15 cellular contexts compared by ENCODE assay signal in the genomic region with DNA sequence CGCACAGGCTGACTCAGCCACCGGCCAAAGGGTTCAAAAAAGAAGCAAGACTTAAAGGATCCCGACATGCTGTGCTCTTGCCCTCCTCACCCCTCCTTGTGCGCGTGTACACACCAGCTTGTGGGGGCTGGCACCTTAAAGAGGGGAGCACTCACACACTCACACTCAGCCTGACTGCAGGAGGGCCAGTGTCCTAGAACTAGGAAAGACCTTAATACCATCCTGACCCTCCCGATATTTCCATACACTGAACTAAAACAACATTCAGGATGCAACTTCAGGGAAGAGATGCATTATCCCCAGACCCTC. TPM values are rescaled to one million over a fixed set of nuclear protein-coding genes. Genes with fewer than 3 reads are reported as not detected.
DNase-seq lines count a peak whose midpoint lies in the region; ATAC-seq and TF ChIP-seq lines count a peak whose summit lies in the region.
"Had no signal": no experiment of that assay in that cellular context is flagged by ENCODE, and none has a peak within 500 bp of the region (broad histone marks: within the 10 kb centered on the region; RNA-seq: fewer than 3 reads in every experiment).

No MANE protein-coding gene starts in this region.

- H3K27me3 Mint-ChIP-seq in glutamatergic neuron (ENCODE audit: unreplicated experiment): peaks cover 23% of the 10 kb centered on the region

- H3K36me3 ChIP-seq in cardiac muscle cell (peaks cover 33% of the 10 kb centered on the region), neuronal stem cell (replicated peaks in 1 of 2; ENCODE audit: control insufficient read depth in 2 of 2, insufficient read depth in 2 of 2, low read length in 2 of 2) (peaks cover 50 to 53% of the 10 kb centered on the region in 2 donors), upper lobe of right lung (peaks cover 16% of the 10 kb centered on the region)

- ATAC-seq in Right ventricle myocardium inferior (no peak), upper lobe of right lung (no peak)
- ATAC-seq: activated CD8-positive, alpha-beta T cell treated with anti-CD3 and anti-CD28 coated beads, Interleukin-2, amount 10 ng/mL, durations not matched to agents 7 days and 5 days; stimulated activated naive B cell treated with anti-CD40 and anti-IgM and Interleukin-4, amounts not matched to agents 10 μg/mL and 1 μg/mL and 100 μg/mL, for 72 hours had no signal

- H4K8ac ChIP-seq in neuronal stem cell (ENCODE audit: low read depth, low read length): no peak overlapping the region

- intact Hi-C loops in Right ventricle myocardium inferior (cut with DNase I): no loop called here
- intact Hi-C loops in upper lobe of right lung (cut with DNase I): no loop called here

- peak overlapping the region; percentile 78 for H2AFZ ChIP-seq in neuronal stem cell (ENCODE audit: low read length)

- DNase-seq in cardiac muscle cell (ENCODE audit: low read depth in 1 of 2, low spot score in 1 of 2) (no peak), Right ventricle myocardium inferior (ENCODE audit: missing footprints) (no peak), glutamatergic neuron (no peak), neuronal stem cell (ENCODE audit: low spot score) (no peak), upper lobe of right lung (no peak), T-helper 1 cell (no peak), putamen (ENCODE audit: low spot score) (no peak)
- no peak for DNase-seq in activated CD4-positive, alpha-beta T cell treated with anti-CD3 and anti-CD28 coated beads for 48 hours
- DNase-seq: activated CD8-positive, alpha-beta T cell treated with anti-CD3 and anti-CD28 coated beads, Interleukin-2, amount 10 ng/mL, durations not matched to agents 7 days and 5 days; activated gamma-delta T cell; NCI-H2107; stimulated activated CD4-positive, alpha-beta T cell treated with anti-CD3 and anti-CD28 coated beads, Interleukin-4, amount 100 ng/mL, for 4 hours; stimulated activated naive B cell treated with anti-CD40 and anti-IgM and Interleukin-4, amounts not matched to agents 10 μg/mL and 1 μg/mL and 100 μg/mL, for 72 hours; T1000 had no signal

- peak overlapping the region; percentile 92 for H3K27ac ChIP-seq in cardiac muscle cell
- peak overlapping the region; percentile 60 for H3K27ac ChIP-seq in neuronal stem cell (replicated peaks; ENCODE audit: low read length)
- H3K27ac ChIP-seq in upper lobe of right lung: peak overlapping the region; percentile 51
- H3K27ac ChIP-seq: epithelial cell of prostate had no signal

- peak overlapping the region; percentile 82 for H3K27ac Mint-ChIP-seq in glutamatergic neuron (ENCODE audit: unreplicated experiment)
- H3K27ac Mint-ChIP-seq: activated CD8-positive, alpha-beta T cell treated with anti-CD3 and anti-CD28 coated beads, Interleukin-2, amount 10 ng/mL, durations not matched to agents 7 days and 5 days; stimulated activated naive B cell treated with anti-CD40 and anti-IgM and Interleukin-4, amounts not matched to agents 10 μg/mL and 1 μg/mL and 100 μg/mL, for 72 hours had no signal

- no peak overlapping the region for H2BK15ac ChIP-seq in neuronal stem cell (ENCODE audit: low read length)

- H3K27me3 ChIP-seq in cardiac muscle cell (no peaks in the 10 kb centered on the region), neuronal stem cell (ENCODE audit: control insufficient read depth in 3 of 3, insufficient read depth in 3 of 3, low read depth in 1 of 3, low read length in 3 of 3) (no peaks in the 10 kb centered on the region), upper lobe of right lung (no peaks in the 10 kb centered on the region)

- no peak overlapping the region for H2BK120ac ChIP-seq in neuronal stem cell (ENCODE audit: low read depth, low read length)

- no peaks in the 10 kb centered on the region for H3K9me3 ChIP-seq in cardiac muscle cell (ENCODE audit: low read depth)
- H3K9me3 ChIP-seq in neuronal stem cell (replicated peaks in 1 of 2; ENCODE audit: control insufficient read depth in 2 of 2, insufficient read depth in 1 of 2, low read depth in 1 of 2, low read length in 2 of 2): no peaks in the 10 kb centered on the region
- no peaks in the 10 kb centered on the region for H3K9me3 ChIP-seq in upper lobe of right lung

- peaks cover 58% of the 10 kb centered on the region for H3K4me1 ChIP-seq in cardiac muscle cell (ENCODE audit: low read depth)
- peaks cover 56% of the 10 kb centered on the region in 2 donors for H3K4me1 ChIP-seq in neuronal stem cell (ENCODE audit: control insufficient read depth in 2 of 2, insufficient read depth in 1 of 2, low read depth in 1 of 2, low read length in 2 of 2)
- peaks cover 19% of the 10 kb centered on the region for H3K4me1 ChIP-seq in upper lobe of right lung

- TF ChIP-seq CTCF in cardiac muscle cell (IDR thresholded peaks at IDR 0.05; ENCODE audit: low read depth, low read length) (no peak), glutamatergic neuron (IDR thresholded peaks at IDR 0.05; ENCODE audit: partially characterized antibody, unreplicated experiment) (no peak), upper lobe of right lung (IDR thresholded peaks at IDR 0.05) (no peak)

- no peak overlapping the region for H3K4ac ChIP-seq in neuronal stem cell (ENCODE audit: low read length)

- H3K4me1 Mint-ChIP-seq in glutamatergic neuron (ENCODE audit: low read depth, unreplicated experiment): peaks cover 41% of the 10 kb centered on the region
- H3K4me1 Mint-ChIP-seq: stimulated activated naive B cell treated with anti-CD40 and anti-IgM and Interleukin-4, amounts not matched to agents 10 μg/mL and 1 μg/mL and 100 μg/mL, for 72 hours had no signal

- H3K4me3 ChIP-seq in cardiac muscle cell: no peak overlapping the region
- no peak overlapping the region for H3K4me3 ChIP-seq in neuronal stem cell (ENCODE audit: low read length in 2 of 2)
- H3K4me3 ChIP-seq in upper lobe of right lung: no peak overlapping the region

- H3K4me2 ChIP-seq in neuronal stem cell (ENCODE audit: insufficient read depth, low read length, poor library complexity, severe bottlenecking): no peak overlapping the region

- peaks cover 50% of the 10 kb centered on the region for H3K9me3 Mint-ChIP-seq in glutamatergic neuron (ENCODE audit: unreplicated experiment)
- H3K9me3 Mint-ChIP-seq: stimulated activated naive B cell treated with anti-CD40 and anti-IgM and Interleukin-4, amounts not matched to agents 10 μg/mL and 1 μg/mL and 100 μg/mL, for 72 hours had no signal

- H3K14ac ChIP-seq in neuronal stem cell (ENCODE audit: low read length): no peak overlapping the region

- H4K91ac ChIP-seq in neuronal stem cell (ENCODE audit: low read depth, low read length, poor library complexity): no peak overlapping the region

- no peak overlapping the region for H2BK12ac ChIP-seq in neuronal stem cell (ENCODE audit: low read length)

- no peak overlapping the region for H3K9ac ChIP-seq in neuronal stem cell (ENCODE audit: low read depth, low read length, poor library complexity)

- H3K4me3 Mint-ChIP-seq in glutamatergic neuron (ENCODE audit: unreplicated experiment): peak overlapping the region; percentile 99
- H3K4me3 Mint-ChIP-seq: activated CD8-positive, alpha-beta T cell treated with anti-CD3 and anti-CD28 coated beads, Interleukin-2, amount 10 ng/mL, durations not matched to agents 7 days and 5 days; stimulated activated naive B cell treated with anti-CD40 and anti-IgM and Interleukin-4, amounts not matched to agents 10 μg/mL and 1 μg/mL and 100 μg/mL, for 72 hours had no signal

- H3K36me3 Mint-ChIP-seq in glutamatergic neuron (ENCODE audit: unreplicated experiment): peaks cover 10% of the 10 kb centered on the region
- H3K36me3 Mint-ChIP-seq: stimulated activated naive B cell treated with anti-CD40 and anti-IgM and Interleukin-4, amounts not matched to agents 10 μg/mL and 1 μg/mL and 100 μg/mL, for 72 hours had no signal

- WGBS in neuronal stem cell (ENCODE audit: extremely low coverage in 2 of 2, insufficient read length in 2 of 2, insufficient replicate concordance in 1 of 2), 2 donors: no CpG with 5 or more reads among the region's 6 CpGs

- H3K79me1 ChIP-seq in neuronal stem cell (ENCODE audit: low read depth, low read length): peaks cover 11% of the 10 kb centered on the region

- peak overlapping the region; percentile 83 for H3K18ac ChIP-seq in neuronal stem cell (ENCODE audit: low read length)

- no peak overlapping the region for H2BK5ac ChIP-seq in neuronal stem cell (ENCODE audit: low read length)

- peak overlapping the region; percentile 39 for H3K23ac ChIP-seq in neuronal stem cell (ENCODE audit: low read depth, low read length, poor library complexity)

- peak overlapping the region; percentile 16 for H2AK5ac ChIP-seq in neuronal stem cell (ENCODE audit: low read depth, low read length)

RNA-seq across cellular contexts. Expression of gene PKDCC, which starts 5.6 kb away (rescaled TPM):
- total RNA-seq in cardiac muscle cell (169 and 228 TPM in 2 replicates), Right ventricle myocardium inferior (114 TPM), glutamatergic neuron (ENCODE audit: unreplicated experiment) (959 TPM), upper lobe of right lung (65.5 TPM)
- polyA plus RNA-seq in cardiac muscle cell: 157 and 185 TPM in 2 replicates
- polyA plus RNA-seq in neuronal stem cell (2013, experiment 1 of 2): 93.5 TPM
- polyA plus RNA-seq in neuronal stem cell (2013, experiment 2 of 2): 92.5 TPM
- total RNA-seq: activated CD8-positive, alpha-beta T cell treated with anti-CD3 and anti-CD28 coated beads, Interleukin-2, amount 10 ng/mL, durations not matched to agents 7 days and 5 days had no signal
